In genomic region chr12:75936525-75937450, GRCh38 we compare ENCODE assay signal across 4 cellular contexts.
TF ChIP-seq lines count a peak whose summit lies in the region.

No MANE protein-coding gene starts in this region.

TF ChIP-seq in A549, 52 proteins besides CTCF, POLR2A, EP300 and RAD21:
- TF ChIP-seq ZC3H11A (IDR thresholded peaks at IDR 0.05) = no peak
- TF ChIP-seq BHLHE40 (IDR thresholded peaks at IDR 0.05; ENCODE audit: low read depth, low read length) = no peak
- TF ChIP-seq ZSCAN20 (CRISPR knock-in tag; IDR thresholded peaks at IDR 0.05) = no peak
- no peak for TF ChIP-seq MYC (IDR thresholded peaks at IDR 0.05; ENCODE audit: borderline replicate concordance, low read length)
- no peak for TF ChIP-seq HDAC2 (IDR thresholded peaks at IDR 0.05)
- TF ChIP-seq FOSB (CRISPR knock-in tag; IDR thresholded peaks at IDR 0.05) = no peak
- TF ChIP-seq SREBF2 (IDR thresholded peaks at IDR 0.05) = no peak
- no peak for TF ChIP-seq NPAS2 (CRISPR knock-in tag; IDR thresholded peaks at IDR 0.05; ENCODE audit: borderline replicate concordance)
- no peak for TF ChIP-seq MAX (IDR thresholded peaks at IDR 0.05)
- TF ChIP-seq NR3C1 (IDR thresholded peaks at IDR 0.05) = no peak
- TF ChIP-seq GATA3 (IDR thresholded peaks at IDR 0.05; ENCODE audit: borderline replicate concordance) = no peak
- TF ChIP-seq KDM5A (IDR thresholded peaks at IDR 0.05) = no peak
- TF ChIP-seq RCOR1 (IDR thresholded peaks at IDR 0.05; ENCODE audit: low read depth, low read length) = no peak
- no peak for TF ChIP-seq SMC3 (IDR thresholded peaks at IDR 0.05)
- TF ChIP-seq PBX3 (IDR thresholded peaks at IDR 0.05) = no peak
- no peak for TF ChIP-seq TFCP2L1 (CRISPR knock-in tag; IDR thresholded peaks at IDR 0.05)
- TF ChIP-seq ESRRA (IDR thresholded peaks at IDR 0.05; ENCODE audit: borderline replicate concordance, low read length) = no peak
- no peak for TF ChIP-seq POLR2AphosphoS2 (conservative IDR thresholded peaks at IDR 0.05; ENCODE audit: low read length)
TF ChIP-seq in A549: peak in this region for 0.

TF ChIP-seq in HCT116, 20 proteins besides CTCF, POLR2A, EP300 and RAD21:
- TF ChIP-seq TCF7L2 (IDR thresholded peaks at IDR 0.05; ENCODE audit: borderline replicate concordance, extremely low read depth, insufficient read depth, insufficient read length) = peak; percentile 37
- no peak for TF ChIP-seq POLR2AphosphoS5 (IDR thresholded peaks at IDR 0.05; ENCODE audit: low read depth, low read length)

TF ChIP-seq in K562, 482 proteins besides CTCF, POLR2A, EP300 and RAD21:
- TF ChIP-seq PRDM10 (IDR thresholded peaks at IDR 0.05; ENCODE audit: partially characterized antibody) (peak; percentile 64), ZNF316 (IDR thresholded peaks at IDR 0.05) (no peak), FOXO4 (CRISPR knock-in tag; IDR thresholded peaks at IDR 0.05) (no peak), SPI1 (IDR thresholded peaks at IDR 0.05; ENCODE audit: borderline replicate concordance, low read depth, low read length) (peak; percentile 13; the same call in 1 of the 2 replicates), YY1 (IDR thresholded peaks at IDR 0.05; ENCODE audit: borderline replicate concordance in 1 of 3, control insufficient read depth in 1 of 3, extremely low read depth in 1 of 3, insufficient read depth in 3 of 3, insufficient read length in 1 of 3, insufficient replicate concordance in 2 of 3, low read depth in 1 of 3, low read length in 2 of 3) (no peak)
TF ChIP-seq in K562: peak in this region for 2.

TF ChIP-seq in HepG2, 621 proteins besides CTCF, POLR2A, EP300 and RAD21:
- TF ChIP-seq GATA4 (IDR thresholded peaks at IDR 0.05; ENCODE audit: borderline replicate concordance, low read depth) (no peak), FLYWCH1 (CRISPR knock-in tag; IDR thresholded peaks at IDR 0.05) (no peak), POLR2AphosphoS5 (IDR thresholded peaks at IDR 0.05; ENCODE audit: low read depth, low read length) (no peak), ZNF75D (CRISPR knock-in tag; IDR thresholded peaks at IDR 0.05; ENCODE audit: borderline replicate concordance) (no peak), AFF4 (CRISPR knock-in tag; IDR thresholded peaks at IDR 0.05) (no peak), ZNF496 (CRISPR knock-in tag; IDR thresholded peaks at IDR 0.05; ENCODE audit: insufficient replicate concordance) (no peak), BCL3 (CRISPR knock-in tag; IDR thresholded peaks at IDR 0.05) (no peak), NPAS2 (CRISPR knock-in tag; IDR thresholded peaks at IDR 0.05; ENCODE audit: borderline replicate concordance) (no peak)
